ENCODE assay signal across 1 cellular context in the genomic region with DNA sequence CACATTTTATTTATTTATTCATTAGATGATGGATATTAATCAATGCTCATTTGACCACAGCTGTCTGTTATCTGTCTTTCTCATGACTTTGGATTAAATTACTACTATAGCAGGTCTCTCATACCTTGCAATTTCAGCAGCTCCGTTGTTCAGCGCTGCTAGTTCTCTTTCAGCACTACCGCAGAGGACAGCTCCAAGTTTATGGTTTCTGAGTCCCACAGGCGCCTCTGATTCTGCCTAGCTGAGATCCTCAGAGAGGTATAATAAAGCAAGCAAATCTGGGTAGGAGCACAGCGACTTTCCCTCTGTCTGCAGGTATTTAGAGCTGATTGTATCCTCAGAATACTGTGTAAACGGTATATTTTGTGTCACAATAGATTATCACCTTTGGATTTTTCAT.
TF ChIP-seq lines count a peak whose summit lies in the region.

No MANE protein-coding gene starts in this region.

TF ChIP-seq in HepG2, 621 proteins besides CTCF, POLR2A, EP300 and RAD21 (continued from another document):
- 0 out of 2 replicates have a peak, but pooled peaks have one; percentile 43 for TF ChIP-seq EHMT2 (IDR thresholded peaks at IDR 0.05; ENCODE audit: borderline replicate concordance, low read depth, low read length)
- no peak for TF ChIP-seq HIVEP1 (CRISPR knock-in tag; IDR thresholded peaks at IDR 0.05)
- TF ChIP-seq, protein P1, sequence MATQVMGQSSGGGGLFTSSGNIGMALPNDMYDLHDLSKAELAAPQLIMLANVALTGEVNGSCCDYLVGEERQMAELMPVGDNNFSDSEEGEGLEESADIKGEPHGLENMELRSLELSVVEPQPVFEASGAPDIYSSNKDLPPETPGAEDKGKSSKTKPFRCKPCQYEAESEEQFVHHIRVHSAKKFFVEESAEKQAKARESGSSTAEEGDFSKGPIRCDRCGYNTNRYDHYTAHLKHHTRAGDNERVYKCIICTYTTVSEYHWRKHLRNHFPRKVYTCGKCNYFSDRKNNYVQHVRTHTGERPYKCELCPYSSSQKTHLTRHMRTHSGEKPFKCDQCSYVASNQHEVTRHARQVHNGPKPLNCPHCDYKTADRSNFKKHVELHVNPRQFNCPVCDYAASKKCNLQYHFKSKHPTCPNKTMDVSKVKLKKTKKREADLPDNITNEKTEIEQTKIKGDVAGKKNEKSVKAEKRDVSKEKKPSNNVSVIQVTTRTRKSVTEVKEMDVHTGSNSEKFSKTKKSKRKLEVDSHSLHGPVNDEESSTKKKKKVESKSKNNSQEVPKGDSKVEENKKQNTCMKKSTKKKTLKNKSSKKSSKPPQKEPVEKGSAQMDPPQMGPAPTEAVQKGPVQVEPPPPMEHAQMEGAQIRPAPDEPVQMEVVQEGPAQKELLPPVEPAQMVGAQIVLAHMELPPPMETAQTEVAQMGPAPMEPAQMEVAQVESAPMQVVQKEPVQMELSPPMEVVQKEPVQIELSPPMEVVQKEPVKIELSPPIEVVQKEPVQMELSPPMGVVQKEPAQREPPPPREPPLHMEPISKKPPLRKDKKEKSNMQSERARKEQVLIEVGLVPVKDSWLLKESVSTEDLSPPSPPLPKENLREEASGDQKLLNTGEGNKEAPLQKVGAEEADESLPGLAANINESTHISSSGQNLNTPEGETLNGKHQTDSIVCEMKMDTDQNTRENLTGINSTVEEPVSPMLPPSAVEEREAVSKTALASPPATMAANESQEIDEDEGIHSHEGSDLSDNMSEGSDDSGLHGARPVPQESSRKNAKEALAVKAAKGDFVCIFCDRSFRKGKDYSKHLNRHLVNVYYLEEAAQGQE (IDR thresholded peaks at IDR 0.05; ENCODE audit: borderline replicate concordance in 1 of 2, low read depth in 1 of 2, low read length in 2 of 2), result peak; percentile 43 to 93
